12 cellular contexts compared by ENCODE assay signal in genomic region chr10:49080071-49080470, GRCh38. TPM values are rescaled to one million over a fixed set of nuclear protein-coding genes. Genes with fewer than 3 reads are reported as not detected.
DNase-seq lines count a peak whose midpoint lies in the region; ATAC-seq, FAIRE-seq and TF ChIP-seq lines count a peak whose summit lies in the region.
"Had no signal": no experiment of that assay in that cellular context is flagged by ENCODE, and none has a peak within 500 bp of the region (broad histone marks: within the 10 kb centered on the region; RNA-seq: fewer than 3 reads in every experiment).

No MANE protein-coding gene starts in this region.

- peaks cover 12% of the 10 kb centered on the region for H3K4me1 Mint-ChIP-seq in activated naive CD4-positive, alpha-beta T cell treated with anti-CD3 and anti-CD28 coated beads, Interleukin-2, amount 10 ng/mL, durations not matched to agents 7 days and 5 days

- H3K4me3 Mint-ChIP-seq in activated naive CD4-positive, alpha-beta T cell treated with anti-CD3 and anti-CD28 coated beads, Interleukin-2, amount 10 ng/mL, durations not matched to agents 7 days and 5 days, result no peak overlapping the region
- H3K4me3 Mint-ChIP-seq: activated naive CD8-positive, alpha-beta T cell had no signal

- no peak overlapping the region for H3K27ac Mint-ChIP-seq in activated naive CD4-positive, alpha-beta T cell treated with anti-CD3 and anti-CD28 coated beads, Interleukin-2, amount 10 ng/mL, durations not matched to agents 7 days and 5 days
- H3K27ac Mint-ChIP-seq: activated naive CD8-positive, alpha-beta T cell had no signal

- no peaks in the 10 kb centered on the region for H3K79me2 ChIP-seq in K562 (ENCODE audit: control insufficient read depth, insufficient read depth, low read length)

- POLR2A ChIA-PET in K562 (lab: Yijun Ruan, JAX), result interaction anchor here (0.7 to 3.2 kb wide), 6 partner anchors 9 to 38 kb away, joined by 3 to 10 read pairs (median 4); no protein-coding TSS in a partner anchor

- no peaks in the 10 kb centered on the region for H3K36me3 Mint-ChIP-seq in activated naive CD4-positive, alpha-beta T cell treated with anti-CD3 and anti-CD28 coated beads, Interleukin-2, amount 10 ng/mL, durations not matched to agents 7 days and 5 days
- H3K36me3 Mint-ChIP-seq: activated naive CD8-positive, alpha-beta T cell had no signal

- ATAC-seq in K562 (peak; percentile 72), right lobe of liver (peak in 2 of 4 donors; percentile 4 to 9)

- H3K9me3 ChIP-seq in K562 (replicated peaks; ENCODE audit: control insufficient read depth, insufficient read depth, low read depth, low read length), result no peaks in the 10 kb centered on the region
- no peaks in the 10 kb centered on the region for H3K9me3 ChIP-seq in right lobe of liver

- no peak overlapping the region for H3K4me3 ChIP-seq in NB4 (ENCODE audit: low read depth, low read length)
- H3K4me3 ChIP-seq in K562, result no peak overlapping the region
- no peak overlapping the region for H3K4me3 ChIP-seq in right lobe of liver

- no peak overlapping the region for H2AFZ ChIP-seq in K562 (ENCODE audit: low read depth, low read length)

- H3K27ac ChIP-seq in K562 (ENCODE audit: extremely low read depth, low read depth, low read length) (no peak overlapping the region), right lobe of liver (peak overlapping the region in 2 of 3 donors; percentile 43 to 67)

- H3K9ac ChIP-seq in K562 (ENCODE audit: insufficient read depth in 1 of 2, low read depth in 2 of 2, low read length in 2 of 2), result no peak overlapping the region

- no peaks in the 10 kb centered on the region for H3K9me1 ChIP-seq in K562 (ENCODE audit: control insufficient read depth, insufficient read depth, low read length)

- no peaks in the 10 kb centered on the region; the same call in 1 of the 2 replicates for H4K20me1 ChIP-seq in K562 (replicated peaks; ENCODE audit: control insufficient read depth, insufficient read depth, low read length)

- no peak for TF ChIP-seq RAD21 in K562 (CRISPR knock-in tag; conservative IDR thresholded peaks at IDR 0.05 in 1 of 2, IDR thresholded peaks at IDR 0.05 in 1 of 2)

- H3K27me3 ChIP-seq in K562 (ENCODE audit: control insufficient read depth in 2 of 2, insufficient read depth in 2 of 2, low read length in 2 of 2) (no peaks in the 10 kb centered on the region), right lobe of liver (no peaks in the 10 kb centered on the region)

- H3K4me2 ChIP-seq in K562 (ENCODE audit: insufficient read depth, low read length), result no peak overlapping the region

- H3K9me3 Mint-ChIP-seq in activated naive CD4-positive, alpha-beta T cell treated with anti-CD3 and anti-CD28 coated beads, Interleukin-2, amount 10 ng/mL, durations not matched to agents 7 days and 5 days, result no peaks in the 10 kb centered on the region

- CTCF ChIA-PET in K562 (lab: Yijun Ruan, JAX; ENCODE audit: low intra/inter-chr PET ratio), result no interaction called here
- CTCF ChIA-PET in activated naive CD4-positive, alpha-beta T cell treated with anti-CD3 and anti-CD28 coated beads, Interleukin-2, amount 10 ng/mL, durations not matched to agents 7 days and 5 days (lab: Charles Lee), result no interaction called here

- H3K36me3 ChIP-seq in K562 (ENCODE audit: control insufficient read depth, insufficient read depth, low read length) (peaks cover 4% of the 10 kb centered on the region; the same call in 1 of the 3 replicates), right lobe of liver (no peaks in the 10 kb centered on the region)

- H3K27me3 Mint-ChIP-seq in activated naive CD4-positive, alpha-beta T cell treated with anti-CD3 and anti-CD28 coated beads, Interleukin-2, amount 10 ng/mL, durations not matched to agents 7 days and 5 days, result peaks cover 23% of the 10 kb centered on the region

- peak; percentile 21; the same call in 1 of the 2 replicates for TF ChIP-seq EP300 in K562 (IDR thresholded peaks at IDR 0.05; ENCODE audit: low read length)

- WGBS in K562 (ENCODE audit: insufficient coverage, low coverage, missing lambda C conversion rate), result 5% methylated on average over 1 of the region's 1 CpG
- 12% methylated on average over 1 of the region's 1 CpG for WGBS in right lobe of liver (ENCODE audit: insufficient coverage, low coverage, low lambda C conversion rate, missing lambda C conversion rate)

- TF ChIP-seq CTCF in NB4 (IDR thresholded peaks at IDR 0.05; ENCODE audit: low read depth, low read length) (no peak), K562 (IDR thresholded peaks at IDR 0.05 in 2 of 3, conservative IDR thresholded peaks at IDR 0.05 in 1 of 3; ENCODE audit: insufficient read depth in 2 of 3, low read depth in 1 of 3, low read length in 3 of 3) (no peak), right lobe of liver (IDR thresholded peaks at IDR 0.05) (no peak)

- intact Hi-C loops in K562 (cut with micrococcal nuclease), result no loop called here
- intact Hi-C loops in right lobe of liver (cut with DNase I), result no loop called here

- H3K4me1 ChIP-seq in K562 (replicated peaks in 1 of 2; ENCODE audit: control insufficient read depth in 2 of 2, insufficient read depth in 2 of 2, low read length in 2 of 2) (peaks cover 0 to 15% of the 10 kb centered on the region in 2 experiments; a peak in 3 of 5 replicates), right lobe of liver (peaks cover 0 to 75% (median 22%) of the 10 kb centered on the region in 4 donors)

- FAIRE-seq in K562 (lab: Jason Lieb, UNC), result no peak
- FAIRE-seq: D721Med had no signal

- no TSS peak for BruUV-seq in K562 (replicated peaks; lab: Mats Ljungman, UMichigan)

- peak; percentile 69 for DNase-seq in DMS53 treated with DMSO at 0.1 percent for 48 hours (lab: John Stamatoyannopoulos, UW; ENCODE audit: unreplicated experiment)
- DNase-seq in NB4 (ENCODE audit: low read depth), result peak; percentile 23
- peak in 1 of 4 experiments; percentile 14 for DNase-seq in K562 (ENCODE audit: extremely low read depth in 1 of 4, low spot score in 3 of 4)
- no peak for DNase-seq in right lobe of liver
- DNase-seq in NCI-H1436 (lab: John Stamatoyannopoulos, UW), result no peak
- DNase-seq in activated naive CD4-positive, alpha-beta T cell treated with anti-CD3 and anti-CD28 coated beads, Interleukin-2, amount 10 ng/mL, durations not matched to agents 7 days and 5 days, result no peak
- DNase-seq in NCI-H128 (lab: John Stamatoyannopoulos, UW; ENCODE audit: unreplicated experiment), result no peak
- no peak for DNase-seq in middle frontal gyrus (ENCODE audit: extremely low spot score, low spot score)
- DNase-seq: NCI-H1105 had no signal

- in situ Hi-C loops in K562 (cut with MboI), result no loop called here

- TF ChIP-seq POLR2A in NB4 (IDR thresholded peaks at IDR 0.05; ENCODE audit: extremely low read depth, insufficient read length) (no peak), K562 (conservative IDR thresholded peaks at IDR 0.05) (no peak), right lobe of liver (IDR thresholded peaks at IDR 0.05) (no peak)

TF ChIP-seq in K562, 482 proteins besides CTCF, POLR2A, EP300 and RAD21 (continues in another document):
- TF ChIP-seq TEAD4 (IDR thresholded peaks at IDR 0.05; ENCODE audit: low read length) (peak; percentile 36; the same call in 1 of the 2 replicates), TEAD4 (CRISPR knock-in tag; IDR thresholded peaks at IDR 0.05; ENCODE audit: borderline replicate concordance) (no peak), SIX5 (IDR thresholded peaks at IDR 0.05; ENCODE audit: borderline replicate concordance in 1 of 2, insufficient read depth in 1 of 2, low read depth in 1 of 2, low read length in 2 of 2) (no peak), KDM1A (IDR thresholded peaks at IDR 0.05) (peak in 1 of 2 experiments; percentile 39; a peak in 1 of 4 replicates), CBFA2T3 (IDR thresholded peaks at IDR 0.05) (peak; percentile 27; the same call in 1 of the 2 replicates)

RNA-seq across cellular contexts. Expression of gene VSTM4, which starts 35.3 kb away (rescaled TPM):
- total RNA-seq in K562 (2011; cell fraction: chromatin; rRNA removed; ENCODE audit: low replicate concordance), result 28.0 and 44.8 TPM in 2 replicates
- 25.3 and 25.7 TPM in 2 replicates for total RNA-seq in K562 (2011; cell fraction: nucleolus; rRNA removed)
- 38.3 and 60.8 TPM in 2 replicates for total RNA-seq in K562 (2011; cell fraction: nucleoplasm; rRNA removed)
- total RNA-seq in K562 (2014; rRNA removed), result 2.3 and 3.2 TPM in 2 replicates
- 2.9 and 3.5 TPM in 2 replicates for total RNA-seq in K562 (2014; rRNA removed; fragmentation: Illumina TruSeq; extraction: Trizol)
- total RNA-seq in K562 (2015; rRNA removed; fragmentation: Illumina TruSeq; extraction: Trizol), result 1.4 and 1.5 TPM in 2 replicates
- total RNA-seq in K562 (2021), result 3.9 and 4.5 TPM in 2 replicates
- polyA plus RNA-seq in K562 (2011; rRNA removed), result 7.3 and 7.9 TPM in 2 replicates
- 3.7 and 5.1 TPM in 2 replicates for polyA plus RNA-seq in K562 (2011; cell fraction: cytosol; rRNA removed)
- polyA plus RNA-seq in K562 (2011; cell fraction: nucleus; rRNA removed), result 7.6 and 10.0 TPM in 2 replicates
- 3.2 and 4.6 TPM in 2 replicates for polyA plus RNA-seq in K562 (2012)
- 4.1 and 5.0 TPM in 2 replicates for polyA plus RNA-seq in K562 (2014; fragmentation: Illumina TruSeq; extraction: Trizol)
- polyA plus RNA-seq in K562 (2014; fragmentation: Nextera tagmentation; extraction: Ambion mirVana), result 1 to 10 TPM; 1.0 to 1.1 TPM
- 3.0 TPM in 2 replicates for polyA plus RNA-seq in K562 (2014; rRNA removed)
- polyA minus RNA-seq in K562 (2011; rRNA and poly(A)+ RNA removed), result 11.4 and 12.1 TPM in 2 replicates
- 4.6 and 6.7 TPM in 2 replicates for polyA minus RNA-seq in K562 (2011; cell fraction: cytosol; rRNA and poly(A)+ RNA removed)
- polyA minus RNA-seq in K562 (2011; cell fraction: nucleus; rRNA and poly(A)+ RNA removed), result 15.8 and 17.0 TPM in 2 replicates
- total RNA-seq in right lobe of liver, result 1 to 10 TPM; 2.1 to 6.6 (median 3.1) TPM

RNA-seq across cellular contexts. Expression of gene FAM170B, which starts 53.8 kb away (rescaled TPM):
- not detected in 2 replicates for total RNA-seq in K562 (2011; cell fraction: chromatin; rRNA removed; ENCODE audit: low replicate concordance)
- 0.53 TPM in 1 of 2 replicates, not detected in the other for total RNA-seq in K562 (2011; cell fraction: nucleolus; rRNA removed)
- total RNA-seq in K562 (2011; cell fraction: nucleoplasm; rRNA removed), result not detected in 2 replicates
- 0.24 TPM in 1 of 2 replicates, not detected in the other for total RNA-seq in K562 (2014; rRNA removed)
- total RNA-seq in K562 (2014; rRNA removed; fragmentation: Illumina TruSeq; extraction: Trizol), result not detected in 2 replicates
- 0.11 TPM in 2 replicates for total RNA-seq in K562 (2015; rRNA removed; fragmentation: Illumina TruSeq; extraction: Trizol)
- total RNA-seq in K562 (2021), result not detected in 2 replicates
- polyA plus RNA-seq in K562 (2011; rRNA removed), result 0.07 TPM in 1 of 2 replicates, not detected in the other
- polyA plus RNA-seq in K562 (2011; cell fraction: cytosol; rRNA removed), result not detected in 2 replicates
- polyA plus RNA-seq in K562 (2011; cell fraction: nucleus; rRNA removed), result 0.11 TPM in 1 of 2 replicates, not detected in the other
- 0.15 and 0.17 TPM in 2 replicates for polyA plus RNA-seq in K562 (2012)
- not detected in 2 replicates for polyA plus RNA-seq in K562 (2014; fragmentation: Illumina TruSeq; extraction: Trizol)
- not detected for polyA plus RNA-seq in K562 (2014; fragmentation: Nextera tagmentation; extraction: Ambion mirVana)
- 0.13 and 0.21 TPM in 2 replicates for polyA plus RNA-seq in K562 (2014; rRNA removed)
- not detected in 2 replicates for polyA minus RNA-seq in K562 (2011; rRNA and poly(A)+ RNA removed)
- not detected in 2 replicates for polyA minus RNA-seq in K562 (2011; cell fraction: cytosol; rRNA and poly(A)+ RNA removed)
- polyA minus RNA-seq in K562 (2011; cell fraction: nucleus; rRNA and poly(A)+ RNA removed), result 0.22 TPM in 1 of 2 replicates, not detected in the other
- not detected for total RNA-seq in right lobe of liver
- polyA plus RNA-seq: neural cell had no signal

Comparison
In these comparisons a context has a peak if more than half of its experiments do, and no peak if none do; other contexts are left out.
1. DNase-seq: peak in DMS53 treated with DMSO at 0.1 percent for 48 hours (single experiment) and NB4 (single experiment); none in right lobe of liver (0 of 3), NCI-H1436 (single experiment), activated naive CD4-positive, alpha-beta T cell treated with anti-CD3 and anti-CD28 coated beads, Interleukin-2, amount 10 ng/mL, durations not matched to agents 7 days and 5 days (single experiment), NCI-H128 (single experiment) and middle frontal gyrus (single experiment).